Comparison of ENCODE assay signal across 11 cellular contexts in the genomic region with DNA sequence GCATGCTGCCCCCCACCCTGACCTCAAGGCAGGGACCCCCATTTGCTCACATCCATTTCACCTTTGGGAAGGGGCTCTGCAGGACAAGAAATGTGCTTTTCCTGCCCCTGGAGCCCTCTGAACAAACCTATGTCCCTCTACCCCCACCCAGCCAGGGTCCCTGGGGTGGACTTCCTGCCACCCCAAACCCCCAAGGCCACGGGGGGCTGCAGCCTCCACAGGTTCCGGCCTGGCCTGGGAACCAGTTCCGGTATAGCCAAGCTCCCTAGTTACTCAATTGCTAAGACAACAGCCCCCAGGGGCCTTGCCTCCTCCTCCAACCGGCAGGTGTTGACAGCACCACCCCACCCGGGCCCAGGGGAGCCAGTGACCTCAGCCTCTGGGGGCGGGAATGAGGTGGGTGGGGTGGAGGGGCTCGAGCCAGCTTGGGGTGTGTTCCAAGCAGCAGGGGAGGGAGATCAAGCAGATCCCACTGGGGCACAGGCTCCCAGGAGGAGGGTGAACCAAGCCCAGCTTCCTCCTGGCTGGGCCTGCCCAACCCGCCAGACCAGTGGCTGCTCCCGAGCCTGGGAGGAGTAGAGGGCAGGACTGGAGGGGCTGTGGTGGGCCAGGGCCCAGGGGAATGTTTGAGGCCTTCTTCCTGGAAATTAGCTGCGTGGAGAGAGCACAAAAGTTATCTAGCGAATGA. TPM values are rescaled to one million over a fixed set of nuclear protein-coding genes. Genes with fewer than 3 reads are reported as not detected.
A peak's percentile ranks its signal among the peaks of the same experiment; 100 is the strongest.
DNase-seq lines count a peak whose midpoint lies in the region; ATAC-seq and TF ChIP-seq lines count a peak whose summit lies in the region.
"Had no signal": no experiment of that assay in that cellular context is flagged by ENCODE, and none has a peak within 500 bp of the region (broad histone marks: within the 10 kb centered on the region; RNA-seq: fewer than 3 reads in every experiment).

No MANE protein-coding gene starts in this region.

- DNase-seq in T47D (ENCODE audit: low read depth in 1 of 2, low spot score in 1 of 2) (peak; percentile 78 to 93), MCF 10A (ENCODE audit: unreplicated experiment) (no peak), WERI-Rb-1 (peak; percentile 85), right lobe of liver (peak in 2 of 3 donors; percentile 20 to 45), substantia nigra (lab: John Stamatoyannopoulos, UW) (no peak), caudate nucleus (lab: John Stamatoyannopoulos, UW) (no peak)
- DNase-seq: activated CD8-positive, alpha-beta memory T cell treated with anti-CD3 and anti-CD28 coated beads for 24 hours; NCI-H187 treated with DMSO at 0.1 percent for 48 hours had no signal

- H3K27ac ChIP-seq in WERI-Rb-1 (peak overlapping the region; percentile 44), right lobe of liver (no peak overlapping the region), urinary bladder (ENCODE audit: low read depth) (peak overlapping the region; percentile 23), substantia nigra (ENCODE audit: low read depth, low read length, poor library complexity, severe bottlenecking) (no peak overlapping the region), caudate nucleus (ENCODE audit: low read depth, low read length) (no peak overlapping the region)

- H3K4me3 Mint-ChIP-seq in MCF 10A (ENCODE audit: unreplicated experiment) = no peak overlapping the region

- no peak overlapping the region for H3K27ac Mint-ChIP-seq in MCF 10A (ENCODE audit: low read depth, unreplicated experiment)

- H3K4me1 Mint-ChIP-seq in MCF 10A (ENCODE audit: insufficient read depth, unreplicated experiment) = peaks cover 4% of the 10 kb centered on the region

- POLR2A ChIA-PET in MCF 10A (lab: Yijun Ruan, JAX) = no interaction called here

- H3K36me3 ChIP-seq in WERI-Rb-1 = peaks cover 7% of the 10 kb centered on the region; the same call in 1 of the 2 replicates
- H3K36me3 ChIP-seq in right lobe of liver = no peaks in the 10 kb centered on the region
- H3K36me3 ChIP-seq in urinary bladder (ENCODE audit: insufficient read depth) = no peaks in the 10 kb centered on the region

- WGBS in right lobe of liver (ENCODE audit: insufficient coverage, low coverage, low lambda C conversion rate, missing lambda C conversion rate) = 39% methylated on average over 3 of the region's 11 CpGs
- whole genome bisulfite sequencing in urinary bladder = 32% methylated on average over 11 of the region's 11 CpGs

- in situ Hi-C loops in T47D (cut with HindIII; ENCODE audit: low pct_unique_long_range_greater_than_20kb, low sequenced_read_pairs) = no loop called here

- peaks cover 11% of the 10 kb centered on the region for H3K27me3 Mint-ChIP-seq in MCF 10A (ENCODE audit: insufficient read depth, unreplicated experiment)

- H3K4me1 ChIP-seq in right lobe of liver (no peaks in the 10 kb centered on the region), urinary bladder (ENCODE audit: insufficient read depth) (no peaks in the 10 kb centered on the region)

- no TSS peak for BruUV-seq in MCF 10A (replicated peaks; lab: Mats Ljungman, UMichigan)

- no peak for TF ChIP-seq POLR2A in right lobe of liver (IDR thresholded peaks at IDR 0.05)

- H3K9me3 Mint-ChIP-seq in MCF 10A (ENCODE audit: unreplicated experiment) = no peaks in the 10 kb centered on the region

- CTCF ChIA-PET in MCF 10A (lab: Yijun Ruan, JAX) = interaction anchor here (0.7 to 1.6 kb wide), 3 partner anchors 20 to 42 kb away, joined by 3 to 5 read pairs (median 4); no protein-coding TSS in a partner anchor

- TF ChIP-seq CTCF in MCF 10A (IDR thresholded peaks at IDR 0.05; ENCODE audit: unreplicated experiment) (no peak), WERI-Rb-1 (IDR thresholded peaks at IDR 0.05; ENCODE audit: low read depth, low read length) (no peak), right lobe of liver (IDR thresholded peaks at IDR 0.05) (no peak)

- peaks cover 7% of the 10 kb centered on the region for H3K36me3 Mint-ChIP-seq in MCF 10A (ENCODE audit: insufficient read depth, unreplicated experiment)

- intact Hi-C loops in MCF 10A (cut with micrococcal nuclease) (no loop called here), right lobe of liver (cut with DNase I) (loop anchor here (5.0 to 10.0 kb wide), 2 partner anchors 50 to 52 kb away; a partner anchor contains a TSS)

- H3K4me3 ChIP-seq in WERI-Rb-1 (ENCODE audit: low read depth, low read length) = no peak overlapping the region
- no peak overlapping the region for H3K4me3 ChIP-seq in right lobe of liver
- no peak overlapping the region for H3K4me3 ChIP-seq in urinary bladder (ENCODE audit: low read depth, low read length)

- H3K27me3 ChIP-seq in WERI-Rb-1 (ENCODE audit: insufficient read depth, low read depth, severe bottlenecking) (no peaks in the 10 kb centered on the region), right lobe of liver (no peaks in the 10 kb centered on the region)

- no peak for ATAC-seq in right lobe of liver
- no peak for ATAC-seq in HG03432 (IDR thresholded peaks at IDR 0.05; ENCODE audit: unreplicated experiment)

- H3K9me3 ChIP-seq in WERI-Rb-1 (ENCODE audit: severe bottlenecking) = no peaks in the 10 kb centered on the region
- H3K9me3 ChIP-seq in right lobe of liver = no peaks in the 10 kb centered on the region

RNA-seq across cellular contexts. Expression of a gene that starts 6.6 kb away (rescaled TPM):
- not detected in 2 replicates for total RNA-seq in MCF 10A (2022)
- under 1 TPM in 2 of 6 experiments, not detected in 4; 0.37 TPM for total RNA-seq in right lobe of liver
- not detected for total RNA-seq in urinary bladder
- polyA plus RNA-seq in urinary bladder = 9.3 TPM
- total RNA-seq: fibroblast of villous mesenchyme had no signal

RNA-seq across cellular contexts. Expression of a gene that starts 9.7 kb away (rescaled TPM):
- total RNA-seq in MCF 10A (2022) = 0.37 and 0.71 TPM in 2 replicates
- total RNA-seq in right lobe of liver = 1 to 10 TPM in 4 of 6 experiments, under 1 TPM in 2; 0.49 to 4.3 (median 1.1) TPM
- 3.3 TPM for total RNA-seq in urinary bladder
- 0.73 TPM for polyA plus RNA-seq in urinary bladder
- total RNA-seq: fibroblast of villous mesenchyme had no signal

RNA-seq across cellular contexts. Expression of a gene that starts 13.0 kb away (rescaled TPM):
- total RNA-seq in MCF 10A (2022) (10.0 and 13.2 TPM in 2 replicates), right lobe of liver (10 to 100 TPM in 5 of 6 experiments, 1 to 10 TPM in 1; 9.7 to 25.7 (median 18.3) TPM), urinary bladder (10.0 TPM)
- polyA plus RNA-seq in urinary bladder = 19.1 TPM

RNA-seq across cellular contexts. Expression of a gene that starts 25.0 kb away (rescaled TPM):
- total RNA-seq in MCF 10A (2022) (33.3 and 33.7 TPM in 2 replicates), right lobe of liver (10 to 100 TPM in 5 of 6 experiments, 1 to 10 TPM in 1; 8.9 to 40.4 (median 26.2) TPM), urinary bladder (60.5 TPM)
- polyA plus RNA-seq in urinary bladder = 38.3 TPM

RNA-seq across cellular contexts. Expression of a gene that starts 37.9 kb away (rescaled TPM):
- total RNA-seq in MCF 10A (2022) (30.1 and 31.1 TPM in 2 replicates), right lobe of liver (10 to 100 TPM; 24.3 to 49.8 (median 28.0) TPM), urinary bladder (18.2 TPM)
- polyA plus RNA-seq in urinary bladder = 69.4 TPM

Comparison
In these comparisons a context has a peak if more than half of its experiments do, and no peak if none do; other contexts are left out.
1. DNase-seq: peak in T47D (2 of 2), WERI-Rb-1 (single experiment) and right lobe of liver (2 of 3); none in MCF 10A (single experiment), substantia nigra (0 of 49) and caudate nucleus (0 of 61).
2. H3K27ac ChIP-seq: peak in WERI-Rb-1 (single experiment) and urinary bladder (single experiment); none in right lobe of liver (0 of 3), substantia nigra (single experiment) and caudate nucleus (single experiment).